35 cellular contexts compared by ENCODE assay signal in the genomic region with DNA sequence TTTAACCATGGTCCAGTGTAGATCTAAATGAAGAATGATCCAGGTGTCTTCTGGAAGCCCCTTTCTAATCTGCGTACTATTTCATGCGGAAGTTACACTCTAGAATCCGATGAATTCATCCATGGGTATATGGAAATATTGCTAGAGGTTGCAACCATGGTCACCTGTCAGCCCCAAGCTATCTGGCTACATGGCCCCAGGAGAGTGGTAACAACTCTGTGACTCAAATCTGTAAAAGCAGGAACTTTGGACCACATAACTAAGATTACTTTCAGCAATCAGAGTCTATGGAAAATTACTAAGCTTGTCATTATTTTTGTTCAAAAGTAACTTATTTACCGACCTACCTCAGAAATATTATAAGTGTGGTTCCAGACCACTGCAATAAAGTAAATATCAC.
"Had no signal": no experiment of that assay in that cellular context is flagged by ENCODE, and none has a peak within 500 bp of the region (broad histone marks: within the 10 kb centered on the region; RNA-seq: fewer than 3 reads in every experiment).

No MANE protein-coding gene starts in this region.

- H3K4me2 ChIP-seq: KMS-11 had no signal

- H3K27ac ChIP-seq: KMS-11 had no signal

- H3K9ac ChIP-seq: KMS-11 had no signal

- H3K27me3 ChIP-seq: MG63 had no signal

- DNase-seq: Karpas-422, Kasumi-1, MG63, MM.1S, MV-4-11, NCI-H1048, NCI-H1092, NCI-H1092 treated with DMSO at 0.1 percent for 48 hours, NCI-H1105, NCI-H1105 treated with DMSO at 0.1 percent for 48 hours, NCI-H1417, NCI-H1417 treated with DMSO at 0.1 percent for 48 hours, NCI-H1436, NCI-H1436 treated with DMSO at 0.1 percent for 48 hours, NCI-H146, NCI-H1694, NCI-H1694 treated with DMSO at 0.1 percent for 48 hours, NCI-H187, NCI-H187 treated with DMSO at 0.1 percent for 48 hours, NCI-H1930, NCI-H2029, NCI-H2029 treated with DMSO at 0.1 percent for 48 hours, NCI-H2081, NCI-H2081 treated with DMSO at 0.1 percent for 48 hours, NCI-H2107, NCI-H2171, NCI-H2171 treated with DMSO at 0.1 percent for 48 hours, NCI-H2227 treated with DMSO at 0.1 percent for 48 hours, NCI-H226, NCI-H345, NCI-H446, NCI-H446 treated with DMSO at 0.1 percent for 48 hours, NCI-H510A, NCI-H510A treated with DMSO at 0.1 percent for 48 hours had no signal

- H3K9me3 ChIP-seq: MG63 had no signal

- H3K4me3 ChIP-seq: MG63 had no signal

- H3K36me3 ChIP-seq: MG63 had no signal
